1 cellular context compared by ENCODE assay signal in genomic region chr6:157131250-157131649, GRCh38.
TF ChIP-seq lines count a peak whose summit lies in the region.

No MANE protein-coding gene starts in this region.

TF ChIP-seq in WTC11, 78 proteins besides CTCF, POLR2A, EP300 and RAD21 (continued from another document):
- no peak for TF ChIP-seq AFF4 (CRISPR knock-in tag; IDR thresholded peaks at IDR 0.05; ENCODE audit: borderline replicate concordance)
- TF ChIP-seq USF1 (CRISPR knock-in tag; IDR thresholded peaks at IDR 0.05) = no peak
- no peak for TF ChIP-seq NR3C1 (CRISPR knock-in tag; conservative IDR thresholded peaks at IDR 0.05; ENCODE audit: low read depth)
- TF ChIP-seq MLX (CRISPR knock-in tag; IDR thresholded peaks at IDR 0.05) = no peak
- no peak for TF ChIP-seq GRHL2 (CRISPR knock-in tag; IDR thresholded peaks at IDR 0.05; ENCODE audit: insufficient replicate concordance, severe bottlenecking)
- no peak for TF ChIP-seq FOXJ3 (CRISPR knock-in tag; IDR thresholded peaks at IDR 0.05; ENCODE audit: borderline replicate concordance)
- no peak for TF ChIP-seq ZMAT4 (CRISPR knock-in tag; IDR thresholded peaks at IDR 0.05)
- no peak for TF ChIP-seq E2F5 (CRISPR knock-in tag; IDR thresholded peaks at IDR 0.05)
- TF ChIP-seq TEAD1 (CRISPR knock-in tag; IDR thresholded peaks at IDR 0.05) = no peak
- TF ChIP-seq ETV6 (CRISPR knock-in tag; IDR thresholded peaks at IDR 0.05) = no peak
- TF ChIP-seq RORB (CRISPR knock-in tag; IDR thresholded peaks at IDR 0.05) = no peak
